Comparison of ENCODE assay signal across 8 cellular contexts in genomic region chr5:173615884-173616576, GRCh38. TPM values are rescaled to one million over a fixed set of nuclear protein-coding genes. Genes with fewer than 3 reads are reported as not detected.
DNase-seq lines count a peak whose midpoint lies in the region; ATAC-seq, FAIRE-seq and TF ChIP-seq lines count a peak whose summit lies in the region.

No MANE protein-coding gene starts in this region.

- peak; percentile 82 for TF ChIP-seq CTCF in 22Rv1 (IDR thresholded peaks at IDR 0.05)
- TF ChIP-seq CTCF in activated B cell treated with CpG ODN at 0.5 μM for 24 hours (IDR thresholded peaks at IDR 0.05), result no peak
- TF ChIP-seq CTCF in cardiac fibroblast (IDR thresholded peaks at IDR 0.05; ENCODE audit: low read depth, low read length), result peak; percentile 71
- TF ChIP-seq CTCF in keratinocyte (optimal IDR thresholded peaks at IDR 0.05 in 1 of 3, IDR thresholded peaks at IDR 0.05 in 1 of 3, conservative IDR thresholded peaks at IDR 0.05 in 1 of 3; ENCODE audit: extremely low read depth in 1 of 3, insufficient read depth in 2 of 3, low read length in 3 of 3), result peak; percentile 65 to 77 (median 72)

- POLR2A ChIA-PET in activated B cell treated with CpG ODN at 0.5 μM for 24 hours (lab: Charles Lee), result interaction anchor here (0.5 to 1.9 kb wide), 14 partner anchors 9 to 803 kb away, joined by 3 to 17 read pairs (median 4); partner anchors contain the start of gene CPEB4

- peak overlapping the region; percentile 93 for H3K9ac ChIP-seq in keratinocyte (ENCODE audit: control insufficient read depth, extremely low read depth, insufficient read depth, low read length)

- peaks cover 10% of the 10 kb centered on the region for H4K20me1 ChIP-seq in keratinocyte (ENCODE audit: control insufficient read depth, extremely low read depth, insufficient read depth, low read length)

- FAIRE-seq in keratinocyte (lab: Jason Lieb, UNC), result peak; percentile 17

- peaks cover 19% of the 10 kb centered on the region for H3K4me1 ChIP-seq in keratinocyte (ENCODE audit: control insufficient read depth, extremely low read depth, insufficient read depth, low read length)

- DNase-seq in NCI-H2171 treated with DMSO at 0.1 percent for 48 hours (lab: John Stamatoyannopoulos, UW) (peak; percentile 72), activated B cell treated with CpG ODN at 0.5 μM for 24 hours (peak; percentile 63), cardiac fibroblast (ENCODE audit: low read depth in 2 of 2) (peak; percentile 80 to 81), keratinocyte (ENCODE audit: low read depth, low spot score) (no peak)
- peak; percentile 38 to 47 for DNase-seq in stimulated activated CD4-positive, alpha-beta T cell treated with anti-CD3 and anti-CD28 coated beads, Interleukin-15, amount 100 ng/mL, for 1 hour (ENCODE audit: low read depth in 1 of 2, low spot score in 1 of 2)

- H3K27me3 ChIP-seq in keratinocyte (ENCODE audit: control insufficient read depth, extremely low read depth, insufficient read depth, low read length), result no peaks in the 10 kb centered on the region

- no peaks in the 10 kb centered on the region for H3K9me3 ChIP-seq in keratinocyte (ENCODE audit: control insufficient read depth, low read depth, low read length)

- H3K9me1 ChIP-seq in keratinocyte (ENCODE audit: control insufficient read depth, extremely low read depth, insufficient read depth, low read length), result peaks cover 6% of the 10 kb centered on the region

- H3K4me3 Mint-ChIP-seq in activated B cell treated with CpG ODN at 0.5 μM for 24 hours, result peak overlapping the region; percentile 92

- H3K27ac Mint-ChIP-seq in activated B cell treated with CpG ODN at 0.5 μM for 24 hours, result peak overlapping the region; percentile 88

- H3K4me2 ChIP-seq in keratinocyte (ENCODE audit: control insufficient read depth, extremely low read depth, insufficient read depth, low read depth, low read length), result peak overlapping the region; percentile 87

- H3K27ac ChIP-seq in 22Rv1, result peak overlapping the region; percentile 76
- H3K27ac ChIP-seq in keratinocyte (ENCODE audit: control insufficient read depth, insufficient read depth, low read length), result peak overlapping the region; percentile 82

- peak overlapping the region; percentile 81 to 91 for H3K4me3 ChIP-seq in cardiac fibroblast (replicated peaks in 1 of 2; ENCODE audit: low read depth in 2 of 2, low read length in 2 of 2)
- peak overlapping the region; percentile 53 to 79 (median 64) for H3K4me3 ChIP-seq in keratinocyte (ENCODE audit: control insufficient read depth in 2 of 3, extremely low read depth in 1 of 3, insufficient read depth in 2 of 3, low read depth in 1 of 3, low read length in 3 of 3)

- H3K9me3 Mint-ChIP-seq in activated B cell treated with CpG ODN at 0.5 μM for 24 hours, result no peaks in the 10 kb centered on the region

- intact Hi-C loops in activated B cell treated with CpG ODN at 0.5 μM for 24 hours (cut with micrococcal nuclease), result loop anchor here (1.0 to 5.0 kb wide), 10 partner anchors 65 to 658 kb away; partner anchors contain the start of genes ATP6V0E1, BNIP1, CPEB4 and CREBRF

- CTCF ChIA-PET in activated B cell treated with CpG ODN at 0.5 μM for 24 hours (lab: Charles Lee), result interaction anchor here (0.6 to 10.0 kb wide), 19 partner anchors 24 to 696 kb away, joined by 3 to 93 read pairs (median 4); partner anchors contain the start of gene CPEB4

- dilution Hi-C loops in keratinocyte (cut with MboI; ENCODE audit: extremely low pct_ligation_motif_present, low sequenced_read_pairs), result no loop called here

- ATAC-seq in GM18517 (IDR thresholded peaks at IDR 0.05; ENCODE audit: unreplicated experiment) (peak; percentile 53), HG03045 (IDR thresholded peaks at IDR 0.05; ENCODE audit: unreplicated experiment) (peak; percentile 45), activated B cell treated with CpG ODN at 0.5 μM for 24 hours (ENCODE audit: low read depth) (peak; percentile 47)

- peaks cover 41% of the 10 kb centered on the region for H3K4me1 Mint-ChIP-seq in activated B cell treated with CpG ODN at 0.5 μM for 24 hours

- peaks cover 51% of the 10 kb centered on the region for H3K79me2 ChIP-seq in keratinocyte (ENCODE audit: control insufficient read depth, insufficient read depth, low read length)

- peak overlapping the region; percentile 62 for H2AFZ ChIP-seq in keratinocyte (ENCODE audit: control insufficient read depth, low read length)

- peaks cover 34% of the 10 kb centered on the region for H3K36me3 Mint-ChIP-seq in activated B cell treated with CpG ODN at 0.5 μM for 24 hours (ENCODE audit: low read depth)

- peaks cover 3 to 25% of the 10 kb centered on the region in 2 experiments for H3K36me3 ChIP-seq in keratinocyte (ENCODE audit: control insufficient read depth in 2 of 2, extremely low read depth in 1 of 2, insufficient read depth in 2 of 2, low read length in 2 of 2)

- no peaks in the 10 kb centered on the region for H3K27me3 Mint-ChIP-seq in activated B cell treated with CpG ODN at 0.5 μM for 24 hours

RNA-seq across cellular contexts. Expression of gene BOD1, which starts 0.4 kb away (rescaled TPM):
- 28.9 and 32.4 TPM in 2 replicates for total RNA-seq in activated B cell treated with CpG ODN at 0.5 μM for 24 hours
- 37.5 to 46.8 TPM (median 37.5 TPM) in 3 replicates for polyA plus RNA-seq in keratinocyte
- polyA plus RNA-seq in keratinocyte (2011; ENCODE audit: low read depth), result 69.0 TPM
- 36.4 and 47.5 TPM in 2 replicates for polyA plus RNA-seq in keratinocyte (2011; cell fraction: cytosol; rRNA removed)
- polyA plus RNA-seq in keratinocyte (2011; cell fraction: nucleus; rRNA removed), result 32.3 and 41.5 TPM in 2 replicates
- polyA plus RNA-seq in keratinocyte (2012; ENCODE audit: low replicate concordance), result 35.8 and 53.4 TPM in 2 replicates
- 1.7 to 31.9 TPM (median 30.5 TPM) in 3 replicates for polyA minus RNA-seq in keratinocyte
- polyA minus RNA-seq in keratinocyte (2011; cell fraction: cytosol; rRNA and poly(A)+ RNA removed), result 26.1 TPM
- polyA minus RNA-seq in keratinocyte (2011; cell fraction: nucleus; rRNA and poly(A)+ RNA removed), result 3.7 and 8.3 TPM in 2 replicates
